ENCODE assay signal across 8 cellular contexts in the genomic region with DNA sequence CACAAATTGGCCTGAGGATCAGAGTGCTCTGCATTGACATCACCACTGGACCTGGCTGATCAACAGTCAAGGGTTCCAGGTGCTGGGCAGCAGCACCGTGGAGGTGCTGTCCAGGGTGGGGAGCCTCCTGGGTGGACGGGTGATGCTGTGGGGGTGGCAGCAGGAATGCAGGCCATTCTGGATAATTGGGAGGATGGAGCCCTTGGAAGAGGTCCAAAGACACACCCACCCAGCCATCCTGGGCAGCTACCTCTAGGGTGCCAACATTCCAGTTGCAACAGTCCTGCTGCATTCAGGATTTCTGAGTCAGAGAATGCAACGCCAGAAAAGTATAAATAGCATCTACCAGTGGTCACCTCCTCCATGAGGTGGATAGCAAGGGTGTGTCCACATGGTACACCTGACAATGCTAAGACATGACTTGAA. TPM values are rescaled to one million over a fixed set of nuclear protein-coding genes. Genes with fewer than 3 reads are reported as not detected.
A peak's percentile ranks its signal among the peaks of the same experiment; 100 is the strongest.
DNase-seq lines count a peak whose midpoint lies in the region; ATAC-seq, FAIRE-seq and TF ChIP-seq lines count a peak whose summit lies in the region.

No MANE protein-coding gene starts in this region.

- peak; percentile 43 for FAIRE-seq in astrocyte (lab: Jason Lieb, UNC)

- no peak overlapping the region for H2AFZ ChIP-seq in astrocyte (ENCODE audit: low read depth, low read length)

- no peaks in the 10 kb centered on the region for H3K9me3 ChIP-seq in astrocyte (ENCODE audit: insufficient read depth, low read depth, low read length)
- H3K9me3 ChIP-seq in mucosa of stomach (ENCODE audit: control insufficient read depth, low read length): no peaks in the 10 kb centered on the region

- H3K79me2 ChIP-seq in astrocyte (ENCODE audit: insufficient read depth, low read length): no peaks in the 10 kb centered on the region

- H4K20me1 ChIP-seq in astrocyte (ENCODE audit: insufficient read depth, low read length): no peaks in the 10 kb centered on the region

- H3K4me1 Mint-ChIP-seq in astrocyte (ENCODE audit: low read depth, unreplicated experiment): peaks cover 1% of the 10 kb centered on the region

- no peaks in the 10 kb centered on the region for H3K9me3 Mint-ChIP-seq in astrocyte (ENCODE audit: unreplicated experiment)

- H3K4me3 ChIP-seq in astrocyte (ENCODE audit: insufficient read depth, low read depth, low read length): no peak overlapping the region
- H3K4me3 ChIP-seq in mucosa of stomach (ENCODE audit: low read length): no peak overlapping the region

- H3K27ac ChIP-seq in astrocyte (ENCODE audit: low read depth, low read length): no peak overlapping the region

- no peak for ATAC-seq in GM19452 (IDR thresholded peaks at IDR 0.05; ENCODE audit: unreplicated experiment)
- ATAC-seq in HG02852 (IDR thresholded peaks at IDR 0.05; ENCODE audit: unreplicated experiment): no peak
- no peak for ATAC-seq in GM21390 (IDR thresholded peaks at IDR 0.05; ENCODE audit: unreplicated experiment)

- no peak overlapping the region for H3K4me3 Mint-ChIP-seq in astrocyte (ENCODE audit: unreplicated experiment)

- H3K27me3 ChIP-seq in astrocyte (ENCODE audit: insufficient read depth, low read length): peaks cover 15% of the 10 kb centered on the region
- H3K27me3 ChIP-seq in mucosa of stomach (ENCODE audit: control insufficient read depth, insufficient read depth, low read length): no peaks in the 10 kb centered on the region

- H3K36me3 ChIP-seq in astrocyte (ENCODE audit: insufficient read depth, low read length): no peaks in the 10 kb centered on the region
- no peaks in the 10 kb centered on the region for H3K36me3 ChIP-seq in mucosa of stomach (ENCODE audit: control insufficient read depth, insufficient read depth, low read length)

- H3K27me3 Mint-ChIP-seq in astrocyte (ENCODE audit: low read depth, unreplicated experiment): peaks cover 8% of the 10 kb centered on the region

- H3K36me3 Mint-ChIP-seq in astrocyte (ENCODE audit: low read depth, unreplicated experiment): no peaks in the 10 kb centered on the region

- no peak overlapping the region for H3K4me2 ChIP-seq in astrocyte (ENCODE audit: low read length)

- H3K9ac ChIP-seq in astrocyte (ENCODE audit: low read length) (no peak overlapping the region), mucosa of stomach (ENCODE audit: low read length) (peak overlapping the region; percentile 54)

- DNase-seq in AG20443 (ENCODE audit: low spot score) (peak; percentile 75), HS-27A (ENCODE audit: low read depth) (peak; percentile 68), astrocyte (ENCODE audit: low read depth) (peak; percentile 59), OCI-M1 (lab: John Stamatoyannopoulos, UW) (no peak)

- no peak for TF ChIP-seq CTCF in astrocyte (IDR thresholded peaks at IDR 0.05; ENCODE audit: insufficient read depth, low read depth, low read length)

- no peak overlapping the region for H3K27ac Mint-ChIP-seq in astrocyte (ENCODE audit: unreplicated experiment)

- H3K4me1 ChIP-seq in astrocyte (ENCODE audit: insufficient read depth, low read length) (peaks cover 5% of the 10 kb centered on the region), mucosa of stomach (ENCODE audit: control insufficient read depth, insufficient read depth, low read length) (peaks cover 7% of the 10 kb centered on the region)

RNA-seq across cellular contexts. Expression of a gene that starts 26.8 kb away (rescaled TPM):
- 5.5 and 5.8 TPM in 2 replicates for total RNA-seq in astrocyte
